In the genomic region with DNA sequence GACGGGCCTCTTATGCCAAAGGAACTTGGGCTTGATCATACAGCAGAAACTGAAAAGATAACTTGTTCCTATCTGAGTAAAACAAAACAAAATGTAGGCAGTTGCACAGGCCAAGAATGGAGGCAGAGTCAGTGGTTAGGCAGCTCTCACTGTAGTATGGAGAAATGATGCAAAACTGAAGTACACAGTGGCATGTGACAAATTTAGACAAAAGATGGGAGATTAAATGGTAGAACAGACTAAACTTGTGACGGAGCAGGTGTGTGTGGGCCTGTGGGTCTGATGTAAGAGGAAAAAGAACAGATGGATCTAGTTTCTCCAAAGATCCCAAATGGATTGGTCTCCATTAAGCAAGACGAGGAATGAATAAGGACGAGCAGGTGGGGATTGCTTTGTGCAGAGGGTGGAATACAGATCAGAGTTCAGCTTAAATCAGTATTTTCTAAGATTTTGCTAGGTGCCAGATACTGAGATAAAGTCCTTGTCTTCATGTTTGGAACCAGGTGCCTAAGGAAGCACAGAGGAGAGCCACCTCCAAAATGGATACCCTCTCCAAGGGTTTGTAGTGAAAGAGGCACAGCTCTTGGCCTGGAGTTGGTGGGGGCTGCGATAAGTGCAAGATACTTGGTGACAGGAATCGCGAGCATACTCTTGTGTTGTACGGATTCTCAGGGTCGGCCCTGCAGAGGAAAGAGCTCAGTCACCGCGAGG, we compare ENCODE assay signal across 1 cellular context.
TF ChIP-seq lines count a peak whose summit lies in the region.

No MANE protein-coding gene starts in this region.

TF ChIP-seq in GM12878, 131 proteins besides CTCF, POLR2A, EP300 and RAD21 (continues in another document):
- no peak for TF ChIP-seq ZBTB11 (CRISPR knock-in tag; IDR thresholded peaks at IDR 0.05)
- no peak for TF ChIP-seq MEF2A (IDR thresholded peaks at IDR 0.05; ENCODE audit: insufficient read depth, low read depth, low read length)
- 0 out of 2 replicates have a peak, but pooled peaks have one; percentile 15 for TF ChIP-seq BACH1 (IDR thresholded peaks at IDR 0.05; ENCODE audit: borderline replicate concordance)
- no peak for TF ChIP-seq BRCA1 (IDR thresholded peaks at IDR 0.05; ENCODE audit: low read depth, low read length)
- TF ChIP-seq SMC3 (IDR thresholded peaks at IDR 0.05; ENCODE audit: borderline replicate concordance, low read length) = no peak
- TF ChIP-seq, protein P1, sequence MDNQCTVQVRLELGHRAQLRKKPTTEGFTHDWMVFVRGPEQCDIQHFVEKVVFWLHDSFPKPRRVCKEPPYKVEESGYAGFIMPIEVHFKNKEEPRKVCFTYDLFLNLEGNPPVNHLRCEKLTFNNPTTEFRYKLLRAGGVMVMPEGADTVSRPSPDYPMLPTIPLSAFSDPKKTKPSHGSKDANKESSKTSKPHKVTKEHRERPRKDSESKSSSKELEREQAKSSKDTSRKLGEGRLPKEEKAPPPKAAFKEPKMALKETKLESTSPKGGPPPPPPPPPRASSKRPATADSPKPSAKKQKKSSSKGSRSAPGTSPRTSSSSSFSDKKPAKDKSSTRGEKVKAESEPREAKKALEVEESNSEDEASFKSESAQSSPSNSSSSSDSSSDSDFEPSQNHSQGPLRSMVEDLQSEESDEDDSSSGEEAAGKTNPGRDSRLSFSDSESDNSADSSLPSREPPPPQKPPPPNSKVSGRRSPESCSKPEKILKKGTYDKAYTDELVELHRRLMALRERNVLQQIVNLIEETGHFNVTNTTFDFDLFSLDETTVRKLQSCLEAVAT (IDR thresholded peaks at IDR 0.05) = peak; percentile 21; the same call in 1 of the 2 replicates
- no peak for TF ChIP-seq DPF2 (IDR thresholded peaks at IDR 0.05)
- TF ChIP-seq NR2C2 (IDR thresholded peaks at IDR 0.05; ENCODE audit: borderline replicate concordance, control insufficient read depth, insufficient read length, low read depth) = no peak
- no peak for TF ChIP-seq NFYA (IDR thresholded peaks at IDR 0.05; ENCODE audit: borderline replicate concordance, low read depth, low read length)
- no peak for TF ChIP-seq IKZF2 (IDR thresholded peaks at IDR 0.05)
- no peak for TF ChIP-seq ETV6 (conservative IDR thresholded peaks at IDR 0.05 in 1 of 2, IDR thresholded peaks at IDR 0.05 in 1 of 2; ENCODE audit: borderline replicate concordance in 1 of 2, low read depth in 1 of 2)
- peak; percentile 62 for TF ChIP-seq YY1 (IDR thresholded peaks at IDR 0.05; ENCODE audit: low read depth, low read length)
- no peak for TF ChIP-seq FOXM1 (IDR thresholded peaks at IDR 0.05; ENCODE audit: low read depth, low read length)
- TF ChIP-seq, protein P2, sequence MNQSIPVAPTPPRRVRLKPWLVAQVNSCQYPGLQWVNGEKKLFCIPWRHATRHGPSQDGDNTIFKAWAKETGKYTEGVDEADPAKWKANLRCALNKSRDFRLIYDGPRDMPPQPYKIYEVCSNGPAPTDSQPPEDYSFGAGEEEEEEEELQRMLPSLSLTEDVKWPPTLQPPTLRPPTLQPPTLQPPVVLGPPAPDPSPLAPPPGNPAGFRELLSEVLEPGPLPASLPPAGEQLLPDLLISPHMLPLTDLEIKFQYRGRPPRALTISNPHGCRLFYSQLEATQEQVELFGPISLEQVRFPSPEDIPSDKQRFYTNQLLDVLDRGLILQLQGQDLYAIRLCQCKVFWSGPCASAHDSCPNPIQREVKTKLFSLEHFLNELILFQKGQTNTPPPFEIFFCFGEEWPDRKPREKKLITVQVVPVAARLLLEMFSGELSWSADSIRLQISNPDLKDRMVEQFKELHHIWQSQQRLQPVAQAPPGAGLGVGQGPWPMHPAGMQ (IDR thresholded peaks at IDR 0.05; ENCODE audit: borderline replicate concordance) = no peak
- TF ChIP-seq ZNF687 (IDR thresholded peaks at IDR 0.05) = peak; percentile 18; the same call in 1 of the 2 replicates
- no peak for TF ChIP-seq SREBF2 (IDR thresholded peaks at IDR 0.05; ENCODE audit: low read length)
- no peak for TF ChIP-seq MTA3 (IDR thresholded peaks at IDR 0.05; ENCODE audit: borderline replicate concordance, low read length)
- no peak for TF ChIP-seq NRF1 (conservative IDR thresholded peaks at IDR 0.05; ENCODE audit: low read depth, low read length)
- TF ChIP-seq CREM (IDR thresholded peaks at IDR 0.05; ENCODE audit: low read depth) = 0 out of 2 replicates have a peak, but pooled peaks have one; percentile 15
- TF ChIP-seq BCL11A (IDR thresholded peaks at IDR 0.05; ENCODE audit: low read depth, low read length) = no peak
- TF ChIP-seq WRNIP1 (IDR thresholded peaks at IDR 0.05; ENCODE audit: borderline replicate concordance, low read depth, low read length) = 0 out of 2 replicates have a peak, but pooled peaks have one; percentile 4
- no peak for TF ChIP-seq RAD51 (IDR thresholded peaks at IDR 0.05)
- no peak for TF ChIP-seq CHD1 (IDR thresholded peaks at IDR 0.05; ENCODE audit: low read depth, low read length)
- TF ChIP-seq, protein P3, sequence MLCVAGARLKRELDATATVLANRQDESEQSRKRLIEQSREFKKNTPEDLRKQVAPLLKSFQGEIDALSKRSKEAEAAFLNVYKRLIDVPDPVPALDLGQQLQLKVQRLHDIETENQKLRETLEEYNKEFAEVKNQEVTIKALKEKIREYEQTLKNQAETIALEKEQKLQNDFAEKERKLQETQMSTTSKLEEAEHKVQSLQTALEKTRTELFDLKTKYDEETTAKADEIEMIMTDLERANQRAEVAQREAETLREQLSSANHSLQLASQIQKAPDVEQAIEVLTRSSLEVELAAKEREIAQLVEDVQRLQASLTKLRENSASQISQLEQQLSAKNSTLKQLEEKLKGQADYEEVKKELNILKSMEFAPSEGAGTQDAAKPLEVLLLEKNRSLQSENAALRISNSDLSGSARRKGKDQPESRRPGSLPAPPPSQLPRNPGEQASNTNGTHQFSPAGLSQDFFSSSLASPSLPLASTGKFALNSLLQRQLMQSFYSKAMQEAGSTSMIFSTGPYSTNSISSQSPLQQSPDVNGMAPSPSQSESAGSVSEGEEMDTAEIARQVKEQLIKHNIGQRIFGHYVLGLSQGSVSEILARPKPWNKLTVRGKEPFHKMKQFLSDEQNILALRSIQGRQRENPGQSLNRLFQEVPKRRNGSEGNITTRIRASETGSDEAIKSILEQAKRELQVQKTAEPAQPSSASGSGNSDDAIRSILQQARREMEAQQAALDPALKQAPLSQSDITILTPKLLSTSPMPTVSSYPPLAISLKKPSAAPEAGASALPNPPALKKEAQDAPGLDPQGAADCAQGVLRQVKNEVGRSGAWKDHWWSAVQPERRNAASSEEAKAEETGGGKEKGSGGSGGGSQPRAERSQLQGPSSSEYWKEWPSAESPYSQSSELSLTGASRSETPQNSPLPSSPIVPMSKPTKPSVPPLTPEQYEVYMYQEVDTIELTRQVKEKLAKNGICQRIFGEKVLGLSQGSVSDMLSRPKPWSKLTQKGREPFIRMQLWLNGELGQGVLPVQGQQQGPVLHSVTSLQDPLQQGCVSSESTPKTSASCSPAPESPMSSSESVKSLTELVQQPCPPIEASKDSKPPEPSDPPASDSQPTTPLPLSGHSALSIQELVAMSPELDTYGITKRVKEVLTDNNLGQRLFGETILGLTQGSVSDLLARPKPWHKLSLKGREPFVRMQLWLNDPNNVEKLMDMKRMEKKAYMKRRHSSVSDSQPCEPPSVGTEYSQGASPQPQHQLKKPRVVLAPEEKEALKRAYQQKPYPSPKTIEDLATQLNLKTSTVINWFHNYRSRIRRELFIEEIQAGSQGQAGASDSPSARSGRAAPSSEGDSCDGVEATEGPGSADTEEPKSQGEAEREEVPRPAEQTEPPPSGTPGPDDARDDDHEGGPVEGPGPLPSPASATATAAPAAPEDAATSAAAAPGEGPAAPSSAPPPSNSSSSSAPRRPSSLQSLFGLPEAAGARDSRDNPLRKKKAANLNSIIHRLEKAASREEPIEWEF (IDR thresholded peaks at IDR 0.05; ENCODE audit: insufficient replicate concordance, low read depth, low read length) = no peak
- peak; percentile 49 for TF ChIP-seq SMAD1 (IDR thresholded peaks at IDR 0.05; ENCODE audit: low read depth, partially characterized antibody)
- TF ChIP-seq KLF5 (IDR thresholded peaks at IDR 0.05; ENCODE audit: partially characterized antibody) = no peak
- TF ChIP-seq E2F4 (IDR thresholded peaks at IDR 0.05; ENCODE audit: low read depth, low read length) = no peak
- no peak for TF ChIP-seq CBX5 (IDR thresholded peaks at IDR 0.05; ENCODE audit: low read depth)
- peak; percentile 11 for TF ChIP-seq MEF2B (IDR thresholded peaks at IDR 0.05; ENCODE audit: partially characterized antibody, poor library complexity, severe bottlenecking)
- TF ChIP-seq, protein P4, sequence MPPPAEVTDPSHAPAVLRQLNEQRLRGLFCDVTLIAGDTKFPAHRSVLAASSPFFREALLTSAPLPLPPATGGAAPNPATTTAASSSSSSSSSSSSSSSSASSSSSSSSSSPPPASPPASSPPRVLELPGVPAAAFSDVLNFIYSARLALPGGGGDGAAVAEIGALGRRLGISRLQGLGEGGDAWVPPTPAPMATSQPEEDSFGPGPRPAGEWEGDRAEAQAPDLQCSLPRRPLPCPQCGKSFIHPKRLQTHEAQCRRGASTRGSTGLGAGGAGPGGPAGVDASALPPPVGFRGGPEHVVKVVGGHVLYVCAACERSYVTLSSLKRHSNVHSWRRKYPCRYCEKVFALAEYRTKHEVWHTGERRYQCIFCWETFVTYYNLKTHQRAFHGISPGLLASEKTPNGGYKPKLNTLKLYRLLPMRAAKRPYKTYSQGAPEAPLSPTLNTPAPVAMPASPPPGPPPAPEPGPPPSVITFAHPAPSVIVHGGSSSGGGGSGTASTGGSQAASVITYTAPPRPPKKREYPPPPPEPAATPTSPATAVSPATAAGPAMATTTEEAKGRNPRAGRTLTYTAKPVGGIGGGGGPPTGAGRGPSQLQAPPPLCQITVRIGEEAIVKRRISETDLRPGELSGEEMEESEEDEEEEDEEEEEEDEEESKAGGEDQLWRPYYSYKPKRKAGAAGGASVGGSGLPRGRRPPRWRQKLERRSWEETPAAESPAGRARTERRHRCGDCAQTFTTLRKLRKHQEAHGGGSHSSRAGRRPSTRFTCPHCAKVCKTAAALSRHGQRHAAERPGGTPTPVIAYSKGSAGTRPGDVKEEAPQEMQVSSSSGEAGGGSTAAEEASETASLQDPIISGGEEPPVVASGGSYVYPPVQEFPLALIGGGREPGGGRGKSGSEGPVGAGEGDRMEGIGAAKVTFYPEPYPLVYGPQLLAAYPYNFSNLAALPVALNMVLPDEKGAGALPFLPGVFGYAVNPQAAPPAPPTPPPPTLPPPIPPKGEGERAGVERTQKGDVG (CRISPR knock-in tag; IDR thresholded peaks at IDR 0.05) = no peak
- no peak for TF ChIP-seq ZNF274 (IDR thresholded peaks at IDR 0.05; ENCODE audit: insufficient read depth, insufficient read length)
- TF ChIP-seq TAF1 (IDR thresholded peaks at IDR 0.05; ENCODE audit: borderline replicate concordance, low read depth, low read length) = no peak
